ENCODE assay signal across 9 cellular contexts in the genomic region with DNA sequence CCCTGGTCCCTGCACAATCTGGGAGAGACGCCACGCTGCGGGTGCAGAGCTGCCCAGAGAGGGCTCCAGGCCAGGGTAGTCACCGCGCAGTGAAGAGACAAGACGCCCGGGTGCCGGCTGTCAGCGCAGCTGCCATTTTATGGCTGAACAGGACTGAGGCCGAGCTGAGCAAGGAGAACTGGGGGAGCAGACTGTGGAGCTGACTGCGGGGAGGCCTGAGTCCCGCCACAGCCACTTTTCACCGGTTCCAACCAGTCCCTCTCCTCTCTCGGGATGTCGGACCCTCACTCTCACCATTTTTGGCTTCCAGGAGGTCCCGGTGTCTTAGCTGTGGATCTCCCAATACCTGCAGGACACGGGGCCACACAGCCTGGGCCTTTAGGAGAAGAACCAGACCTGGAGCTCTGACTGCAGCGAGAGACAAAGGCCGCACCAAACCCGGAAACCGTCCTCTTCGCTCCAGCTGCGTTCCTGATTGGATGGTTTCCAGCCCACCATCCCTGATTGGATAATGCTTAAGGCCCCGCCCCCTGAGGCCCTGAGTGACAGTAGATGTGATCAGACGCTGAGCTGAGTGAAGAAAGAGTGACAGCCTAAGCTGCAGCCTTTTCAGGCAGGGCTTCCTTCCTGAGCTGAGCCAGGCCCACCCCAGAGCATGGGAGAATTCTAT. TPM values are rescaled to one million over a fixed set of nuclear protein-coding genes. Genes with fewer than 3 reads are reported as not detected.
A peak's percentile ranks its signal among the peaks of the same experiment; 100 is the strongest.
DNase-seq lines count a peak whose midpoint lies in the region; ATAC-seq and TF ChIP-seq lines count a peak whose summit lies in the region.
"Had no signal": no experiment of that assay in that cellular context is flagged by ENCODE, and none has a peak within 500 bp of the region (broad histone marks: within the 10 kb centered on the region; RNA-seq: fewer than 3 reads in every experiment).

A gene (minus strand): TSS at position 422 of the 670 bp plus-strand sequence. CDS start 125 bp downstream, at position 297.

- ATAC-seq in HG03521 (IDR thresholded peaks at IDR 0.05; ENCODE audit: unreplicated experiment) = peak; percentile 70
- peak; percentile 98 to 99 (median 98) for ATAC-seq in T-cell (replicated peaks in 1 of 4)
- ATAC-seq in left cardiac atrium = peak; percentile 98 to 99

- peaks cover 17% of the 10 kb centered on the region for H3K79me2 ChIP-seq in parathyroid adenoma

- H3K27ac ChIP-seq in parathyroid adenoma (peak within 1 kb of the TSS; percentile 90), testis (peak within 1 kb of the TSS; percentile 87)
- H3K27ac ChIP-seq: 22Rv1 had no signal

- H3K9me3 Mint-ChIP-seq in T-cell = peaks cover 5 to 23% (median 21%) of the 10 kb centered on the region in 3 donors

- TF ChIP-seq CTCF in parathyroid adenoma (IDR thresholded peaks at IDR 0.05) (no peak), testis (IDR thresholded peaks at IDR 0.05) (no peak)

- H3K27me3 ChIP-seq in parathyroid adenoma (ENCODE audit: control insufficient read depth, insufficient read depth, low read length) = no peaks in the 10 kb centered on the region
- H3K27me3 ChIP-seq in testis = no peaks in the 10 kb centered on the region

- CTCF ChIA-PET in T-cell (lab: Charles Lee) = interaction anchor here (0.6 to 1.1 kb wide), 7 partner anchors 9 to 822 kb away, joined by 3 read pairs; a partner anchor contains a TSS

- POLR2A ChIA-PET in T-cell (lab: Charles Lee) = interaction anchor here in 1 of 2 donors (0.6 to 1.9 kb wide), 6 partner anchors 96 to 1108 kb away, joined by 4 to 25 read pairs (median 8); a partner anchor contains a TSS

- TF ChIP-seq POLR2A in testis (IDR thresholded peaks at IDR 0.05) = peak; percentile 45

- peak within 1 kb of the TSS; percentile 81 for H3K4me3 ChIP-seq in parathyroid adenoma (ENCODE audit: low read depth, low read length)
- H3K4me3 ChIP-seq in testis = peak within 1 kb of the TSS; percentile 76 to 83

- H3K9ac ChIP-seq in parathyroid adenoma = no peak within 1 kb of the TSS

- H3K4me2 ChIP-seq in parathyroid adenoma (ENCODE audit: low read length) = peak within 1 kb of the TSS; percentile 58

- H3K27me3 Mint-ChIP-seq in T-cell = no peaks in the 10 kb centered on the region

- H3K27ac Mint-ChIP-seq in T-cell = peak within 1 kb of the TSS; percentile 92 to 96

- H3K4me3 Mint-ChIP-seq in T-cell = peak within 1 kb of the TSS; percentile 89 to 95 (median 91)

- H3K4me1 Mint-ChIP-seq in T-cell = peaks cover 17 to 60% (median 54%) of the 10 kb centered on the region in 3 donors

- intact Hi-C loops in left cardiac atrium (cut with DNase I) (loop anchor here in 1 of 2 donors (10.0 kb wide), 1 partner anchor 484 kb away; a partner anchor contains a TSS), testis (cut with DNase I; ENCODE audit: low total_unique reads) (no loop called here)

- H3K4me1 ChIP-seq in parathyroid adenoma (peaks cover 7% of the 10 kb centered on the region), testis (peaks cover 8% of the 10 kb centered on the region)

- no peaks in the 10 kb centered on the region for H3K36me3 ChIP-seq in parathyroid adenoma (ENCODE audit: control insufficient read depth, insufficient read depth, low read length)
- H3K36me3 ChIP-seq in testis (ENCODE audit: low read depth, missing control alignments) = no peaks in the 10 kb centered on the region

- H3K36me3 Mint-ChIP-seq in T-cell = peaks cover 40% of the 10 kb centered on the region

- peak within 1 kb of the TSS; percentile 75 for H2AFZ ChIP-seq in parathyroid adenoma

- H3K9me3 ChIP-seq in parathyroid adenoma (ENCODE audit: control insufficient read depth, low read length) (no peaks in the 10 kb centered on the region), testis (no peaks in the 10 kb centered on the region)

- DNase-seq in DMS153 (lab: John Stamatoyannopoulos, UW) = peak; percentile 31
- DNase-seq in DMS153 treated with DMSO at 0.1 percent for 48 hours (lab: John Stamatoyannopoulos, UW; ENCODE audit: unreplicated experiment) = no peak
- DNase-seq in T-cell = peak; percentile 81 to 97 (median 91)
- peak; percentile 63 for DNase-seq in amniotic stem cell (lab: John Stamatoyannopoulos, UW)
- DNase-seq in left cardiac atrium = peak; percentile 99
- DNase-seq in testis = peak; percentile 99

- WGBS in testis, 2 donors = 0 to 1% methylated on average over 8 to 25 of the region's 25 CpGs

RNA-seq across cellular contexts. Expression of the gene that starts here (rescaled TPM):
- 10 to 100 TPM in 2 of 5 donors, 1 to 10 TPM in 3; 5.6 to 12.1 (median 9.7) TPM for total RNA-seq in T-cell
- total RNA-seq in left cardiac atrium = 1 to 10 TPM; 7.6 to 8.7 TPM
- total RNA-seq in testis = 10 to 100 TPM; 18.6 to 19.7 TPM
- polyA plus RNA-seq in testis (ENCODE audit: insufficient read depth, low read depth, low replicate concordance) = 4.5 TPM
